3 cellular contexts compared by ENCODE assay signal in the genomic region with DNA sequence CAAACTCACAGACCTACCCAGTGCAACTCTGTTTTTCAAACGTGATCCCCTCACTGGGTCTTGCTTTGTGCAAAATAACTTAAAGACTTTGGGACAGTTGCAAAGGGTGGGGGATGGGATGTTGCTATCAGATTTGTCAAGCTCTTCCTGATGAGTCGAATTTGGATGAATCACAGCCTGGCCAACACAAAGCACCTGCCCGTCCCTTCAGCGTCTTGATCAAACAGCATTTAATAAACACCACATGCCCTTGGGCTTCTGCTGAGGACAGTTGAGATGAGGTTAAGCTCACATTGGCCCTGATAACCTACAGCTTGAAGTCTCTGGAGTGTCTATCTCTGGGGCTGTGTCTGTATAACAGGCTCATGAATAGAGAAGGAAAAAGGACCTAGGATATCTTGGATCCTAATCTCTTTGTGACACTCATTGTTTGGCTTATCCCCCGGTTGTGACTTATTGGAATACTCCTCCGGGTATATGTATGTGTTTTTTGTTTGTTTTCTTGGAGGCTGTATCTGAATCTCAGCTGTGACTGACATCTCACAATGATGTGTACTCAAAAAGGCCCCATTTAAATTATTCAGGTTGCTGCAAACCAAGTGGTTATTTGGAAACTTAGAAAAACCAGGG.
TF ChIP-seq lines count a peak whose summit lies in the region.

No MANE protein-coding gene starts in this region.

TF ChIP-seq in liver, 16 proteins besides CTCF, POLR2A, EP300 and RAD21:
- peak; percentile 65 to 80 for TF ChIP-seq RXRA (IDR thresholded peaks at IDR 0.05)
- TF ChIP-seq, protein P1, sequence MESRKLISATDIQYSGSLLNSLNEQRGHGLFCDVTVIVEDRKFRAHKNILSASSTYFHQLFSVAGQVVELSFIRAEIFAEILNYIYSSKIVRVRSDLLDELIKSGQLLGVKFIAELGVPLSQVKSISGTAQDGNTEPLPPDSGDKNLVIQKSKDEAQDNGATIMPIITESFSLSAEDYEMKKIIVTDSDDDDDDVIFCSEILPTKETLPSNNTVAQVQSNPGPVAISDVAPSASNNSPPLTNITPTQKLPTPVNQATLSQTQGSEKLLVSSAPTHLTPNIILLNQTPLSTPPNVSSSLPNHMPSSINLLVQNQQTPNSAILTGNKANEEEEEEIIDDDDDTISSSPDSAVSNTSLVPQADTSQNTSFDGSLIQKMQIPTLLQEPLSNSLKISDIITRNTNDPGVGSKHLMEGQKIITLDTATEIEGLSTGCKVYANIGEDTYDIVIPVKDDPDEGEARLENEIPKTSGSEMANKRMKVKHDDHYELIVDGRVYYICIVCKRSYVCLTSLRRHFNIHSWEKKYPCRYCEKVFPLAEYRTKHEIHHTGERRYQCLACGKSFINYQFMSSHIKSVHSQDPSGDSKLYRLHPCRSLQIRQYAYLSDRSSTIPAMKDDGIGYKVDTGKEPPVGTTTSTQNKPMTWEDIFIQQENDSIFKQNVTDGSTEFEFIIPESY (IDR thresholded peaks at IDR 0.05), result no peak
- TF ChIP-seq, protein P2, sequence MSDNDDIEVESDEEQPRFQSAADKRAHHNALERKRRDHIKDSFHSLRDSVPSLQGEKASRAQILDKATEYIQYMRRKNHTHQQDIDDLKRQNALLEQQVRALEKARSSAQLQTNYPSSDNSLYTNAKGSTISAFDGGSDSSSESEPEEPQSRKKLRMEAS (IDR thresholded peaks at IDR 0.05), result peak; percentile 32
- peak; percentile 12 to 28 for TF ChIP-seq HNF4A (conservative IDR thresholded peaks at IDR 0.05)
- TF ChIP-seq JUND (IDR thresholded peaks at IDR 0.05), result peak; percentile 12 to 57
- peak; percentile 55 for TF ChIP-seq SP1 (IDR thresholded peaks at IDR 0.05)
- no peak for TF ChIP-seq ATF3 (IDR thresholded peaks at IDR 0.05)
- peak; percentile 38 for TF ChIP-seq TAF1 (conservative IDR thresholded peaks at IDR 0.05)
TF ChIP-seq in liver: peak in this region for 6.

TF ChIP-seq in HepG2, 621 proteins besides CTCF, POLR2A, EP300 and RAD21 (continues in another document):
- TF ChIP-seq SIX1 (CRISPR knock-in tag; IDR thresholded peaks at IDR 0.05; ENCODE audit: borderline replicate concordance), result no peak
- no peak for TF ChIP-seq KDM2A (CRISPR knock-in tag; IDR thresholded peaks at IDR 0.05; ENCODE audit: borderline replicate concordance, low read depth)
- no peak for TF ChIP-seq MTA3 (CRISPR knock-in tag; IDR thresholded peaks at IDR 0.05)
- no peak for TF ChIP-seq SMC3 (IDR thresholded peaks at IDR 0.05; ENCODE audit: low read length)
- TF ChIP-seq ZNF543 (CRISPR knock-in tag; IDR thresholded peaks at IDR 0.05), result no peak
- TF ChIP-seq BCL6 (CRISPR knock-in tag; IDR thresholded peaks at IDR 0.05), result no peak
- TF ChIP-seq IKZF1 (IDR thresholded peaks at IDR 0.05), result no peak
- TF ChIP-seq NCOA5 (CRISPR knock-in tag; IDR thresholded peaks at IDR 0.05), result no peak
- TF ChIP-seq BRD4 (CRISPR knock-in tag; IDR thresholded peaks at IDR 0.05), result no peak
- no peak for TF ChIP-seq ARNT2 (CRISPR knock-in tag; IDR thresholded peaks at IDR 0.05; ENCODE audit: low read depth)
- TF ChIP-seq, protein P3, sequence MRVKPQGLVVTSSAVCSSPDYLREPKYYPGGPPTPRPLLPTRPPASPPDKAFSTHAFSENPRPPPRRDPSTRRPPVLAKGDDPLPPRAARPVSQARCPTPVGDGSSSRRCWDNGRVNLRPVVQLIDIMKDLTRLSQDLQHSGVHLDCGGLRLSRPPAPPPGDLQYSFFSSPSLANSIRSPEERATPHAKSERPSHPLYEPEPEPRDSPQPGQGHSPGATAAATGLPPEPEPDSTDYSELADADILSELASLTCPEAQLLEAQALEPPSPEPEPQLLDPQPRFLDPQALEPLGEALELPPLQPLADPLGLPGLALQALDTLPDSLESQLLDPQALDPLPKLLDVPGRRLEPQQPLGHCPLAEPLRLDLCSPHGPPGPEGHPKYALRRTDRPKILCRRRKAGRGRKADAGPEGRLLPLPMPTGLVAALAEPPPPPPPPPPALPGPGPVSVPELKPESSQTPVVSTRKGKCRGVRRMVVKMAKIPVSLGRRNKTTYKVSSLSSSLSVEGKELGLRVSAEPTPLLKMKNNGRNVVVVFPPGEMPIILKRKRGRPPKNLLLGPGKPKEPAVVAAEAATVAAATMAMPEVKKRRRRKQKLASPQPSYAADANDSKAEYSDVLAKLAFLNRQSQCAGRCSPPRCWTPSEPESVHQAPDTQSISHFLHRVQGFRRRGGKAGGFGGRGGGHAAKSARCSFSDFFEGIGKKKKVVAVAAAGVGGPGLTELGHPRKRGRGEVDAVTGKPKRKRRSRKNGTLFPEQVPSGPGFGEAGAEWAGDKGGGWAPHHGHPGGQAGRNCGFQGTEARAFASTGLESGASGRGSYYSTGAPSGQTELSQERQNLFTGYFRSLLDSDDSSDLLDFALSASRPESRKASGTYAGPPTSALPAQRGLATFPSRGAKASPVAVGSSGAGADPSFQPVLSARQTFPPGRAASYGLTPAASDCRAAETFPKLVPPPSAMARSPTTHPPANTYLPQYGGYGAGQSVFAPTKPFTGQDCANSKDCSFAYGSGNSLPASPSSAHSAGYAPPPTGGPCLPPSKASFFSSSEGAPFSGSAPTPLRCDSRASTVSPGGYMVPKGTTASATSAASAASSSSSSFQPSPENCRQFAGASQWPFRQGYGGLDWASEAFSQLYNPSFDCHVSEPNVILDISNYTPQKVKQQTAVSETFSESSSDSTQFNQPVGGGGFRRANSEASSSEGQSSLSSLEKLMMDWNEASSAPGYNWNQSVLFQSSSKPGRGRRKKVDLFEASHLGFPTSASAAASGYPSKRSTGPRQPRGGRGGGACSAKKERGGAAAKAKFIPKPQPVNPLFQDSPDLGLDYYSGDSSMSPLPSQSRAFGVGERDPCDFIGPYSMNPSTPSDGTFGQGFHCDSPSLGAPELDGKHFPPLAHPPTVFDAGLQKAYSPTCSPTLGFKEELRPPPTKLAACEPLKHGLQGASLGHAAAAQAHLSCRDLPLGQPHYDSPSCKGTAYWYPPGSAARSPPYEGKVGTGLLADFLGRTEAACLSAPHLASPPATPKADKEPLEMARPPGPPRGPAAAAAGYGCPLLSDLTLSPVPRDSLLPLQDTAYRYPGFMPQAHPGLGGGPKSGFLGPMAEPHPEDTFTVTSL (CRISPR knock-in tag; IDR thresholded peaks at IDR 0.05; ENCODE audit: borderline replicate concordance), result no peak
- no peak for TF ChIP-seq ZNF17 (CRISPR knock-in tag; IDR thresholded peaks at IDR 0.05)
- no peak for TF ChIP-seq TOE1 (CRISPR knock-in tag; IDR thresholded peaks at IDR 0.05)
- TF ChIP-seq, protein P4, sequence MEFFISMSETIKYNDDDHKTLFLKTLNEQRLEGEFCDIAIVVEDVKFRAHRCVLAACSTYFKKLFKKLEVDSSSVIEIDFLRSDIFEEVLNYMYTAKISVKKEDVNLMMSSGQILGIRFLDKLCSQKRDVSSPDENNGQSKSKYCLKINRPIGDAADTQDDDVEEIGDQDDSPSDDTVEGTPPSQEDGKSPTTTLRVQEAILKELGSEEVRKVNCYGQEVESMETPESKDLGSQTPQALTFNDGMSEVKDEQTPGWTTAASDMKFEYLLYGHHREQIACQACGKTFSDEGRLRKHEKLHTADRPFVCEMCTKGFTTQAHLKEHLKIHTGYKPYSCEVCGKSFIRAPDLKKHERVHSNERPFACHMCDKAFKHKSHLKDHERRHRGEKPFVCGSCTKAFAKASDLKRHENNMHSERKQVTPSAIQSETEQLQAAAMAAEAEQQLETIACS (CRISPR knock-in tag; IDR thresholded peaks at IDR 0.05), result no peak
- no peak for TF ChIP-seq SRSF9 (IDR thresholded peaks at IDR 0.05; ENCODE audit: borderline replicate concordance, insufficient read depth, low read depth, low read length, poor library complexity, severe bottlenecking)
- TF ChIP-seq PHF8 (CRISPR knock-in tag; IDR thresholded peaks at IDR 0.05), result no peak
- no peak for TF ChIP-seq HMGXB4 (CRISPR knock-in tag; IDR thresholded peaks at IDR 0.05; ENCODE audit: borderline replicate concordance in 1 of 2, low read depth in 1 of 2)
- TF ChIP-seq SRSF4 (IDR thresholded peaks at IDR 0.05; ENCODE audit: low read depth, low read length, poor library complexity, severe bottlenecking), result no peak

TF ChIP-seq in WTC11, 78 proteins besides CTCF, POLR2A, EP300 and RAD21 (continued from another document):
- no peak for TF ChIP-seq MLX (CRISPR knock-in tag; IDR thresholded peaks at IDR 0.05)
